Comparison of ENCODE assay signal across 3 cellular contexts in the genomic region with DNA sequence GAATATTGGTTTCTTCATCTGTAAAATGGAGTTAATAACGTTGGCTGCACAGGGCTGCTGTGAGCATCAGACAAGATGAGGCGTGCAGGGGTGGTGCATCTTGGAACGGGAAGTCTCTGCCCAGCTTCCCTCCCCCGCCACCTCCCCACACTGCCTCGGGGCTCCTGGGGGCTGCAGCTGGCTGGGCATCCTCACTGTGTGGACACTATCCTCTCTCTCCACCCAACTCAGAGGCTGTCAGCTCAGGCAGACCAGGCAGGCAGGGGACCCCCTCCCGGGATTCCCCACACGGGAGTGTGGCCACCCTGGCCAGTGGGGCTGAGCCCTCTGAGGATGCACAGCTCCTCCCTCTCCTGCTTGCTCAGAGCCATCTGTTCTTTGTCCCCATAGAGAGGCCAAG.
TF ChIP-seq lines count a peak whose summit lies in the region.

No MANE protein-coding gene starts in this region.

TF ChIP-seq in SK-N-SH, 30 proteins besides CTCF, POLR2A, EP300 and RAD21 (continued from another document):
- TF ChIP-seq SMC3 (IDR thresholded peaks at IDR 0.05; ENCODE audit: low read depth, low read length) (no peak), NRF1 (IDR thresholded peaks at IDR 0.05; ENCODE audit: low read depth, low read length) (no peak), FOXJ3 (CRISPR knock-in tag; IDR thresholded peaks at IDR 0.05) (no peak), CHD2 (IDR thresholded peaks at IDR 0.05; ENCODE audit: low read length, partially characterized antibody) (no peak), FOSL2 (IDR thresholded peaks at IDR 0.05; ENCODE audit: borderline replicate concordance, low read depth) (no peak), MEF2A (IDR thresholded peaks at IDR 0.05; ENCODE audit: borderline replicate concordance, low read depth) (no peak), NFIC (IDR thresholded peaks at IDR 0.05; ENCODE audit: borderline replicate concordance) (no peak)
- TF ChIP-seq, protein P1, sequence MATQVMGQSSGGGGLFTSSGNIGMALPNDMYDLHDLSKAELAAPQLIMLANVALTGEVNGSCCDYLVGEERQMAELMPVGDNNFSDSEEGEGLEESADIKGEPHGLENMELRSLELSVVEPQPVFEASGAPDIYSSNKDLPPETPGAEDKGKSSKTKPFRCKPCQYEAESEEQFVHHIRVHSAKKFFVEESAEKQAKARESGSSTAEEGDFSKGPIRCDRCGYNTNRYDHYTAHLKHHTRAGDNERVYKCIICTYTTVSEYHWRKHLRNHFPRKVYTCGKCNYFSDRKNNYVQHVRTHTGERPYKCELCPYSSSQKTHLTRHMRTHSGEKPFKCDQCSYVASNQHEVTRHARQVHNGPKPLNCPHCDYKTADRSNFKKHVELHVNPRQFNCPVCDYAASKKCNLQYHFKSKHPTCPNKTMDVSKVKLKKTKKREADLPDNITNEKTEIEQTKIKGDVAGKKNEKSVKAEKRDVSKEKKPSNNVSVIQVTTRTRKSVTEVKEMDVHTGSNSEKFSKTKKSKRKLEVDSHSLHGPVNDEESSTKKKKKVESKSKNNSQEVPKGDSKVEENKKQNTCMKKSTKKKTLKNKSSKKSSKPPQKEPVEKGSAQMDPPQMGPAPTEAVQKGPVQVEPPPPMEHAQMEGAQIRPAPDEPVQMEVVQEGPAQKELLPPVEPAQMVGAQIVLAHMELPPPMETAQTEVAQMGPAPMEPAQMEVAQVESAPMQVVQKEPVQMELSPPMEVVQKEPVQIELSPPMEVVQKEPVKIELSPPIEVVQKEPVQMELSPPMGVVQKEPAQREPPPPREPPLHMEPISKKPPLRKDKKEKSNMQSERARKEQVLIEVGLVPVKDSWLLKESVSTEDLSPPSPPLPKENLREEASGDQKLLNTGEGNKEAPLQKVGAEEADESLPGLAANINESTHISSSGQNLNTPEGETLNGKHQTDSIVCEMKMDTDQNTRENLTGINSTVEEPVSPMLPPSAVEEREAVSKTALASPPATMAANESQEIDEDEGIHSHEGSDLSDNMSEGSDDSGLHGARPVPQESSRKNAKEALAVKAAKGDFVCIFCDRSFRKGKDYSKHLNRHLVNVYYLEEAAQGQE (IDR thresholded peaks at IDR 0.05; ENCODE audit: low read depth, low read length) = no peak
- TF ChIP-seq, protein P2, sequence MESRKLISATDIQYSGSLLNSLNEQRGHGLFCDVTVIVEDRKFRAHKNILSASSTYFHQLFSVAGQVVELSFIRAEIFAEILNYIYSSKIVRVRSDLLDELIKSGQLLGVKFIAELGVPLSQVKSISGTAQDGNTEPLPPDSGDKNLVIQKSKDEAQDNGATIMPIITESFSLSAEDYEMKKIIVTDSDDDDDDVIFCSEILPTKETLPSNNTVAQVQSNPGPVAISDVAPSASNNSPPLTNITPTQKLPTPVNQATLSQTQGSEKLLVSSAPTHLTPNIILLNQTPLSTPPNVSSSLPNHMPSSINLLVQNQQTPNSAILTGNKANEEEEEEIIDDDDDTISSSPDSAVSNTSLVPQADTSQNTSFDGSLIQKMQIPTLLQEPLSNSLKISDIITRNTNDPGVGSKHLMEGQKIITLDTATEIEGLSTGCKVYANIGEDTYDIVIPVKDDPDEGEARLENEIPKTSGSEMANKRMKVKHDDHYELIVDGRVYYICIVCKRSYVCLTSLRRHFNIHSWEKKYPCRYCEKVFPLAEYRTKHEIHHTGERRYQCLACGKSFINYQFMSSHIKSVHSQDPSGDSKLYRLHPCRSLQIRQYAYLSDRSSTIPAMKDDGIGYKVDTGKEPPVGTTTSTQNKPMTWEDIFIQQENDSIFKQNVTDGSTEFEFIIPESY (IDR thresholded peaks at IDR 0.05; ENCODE audit: borderline replicate concordance, low read depth) = no peak
- TF ChIP-seq, protein P3, sequence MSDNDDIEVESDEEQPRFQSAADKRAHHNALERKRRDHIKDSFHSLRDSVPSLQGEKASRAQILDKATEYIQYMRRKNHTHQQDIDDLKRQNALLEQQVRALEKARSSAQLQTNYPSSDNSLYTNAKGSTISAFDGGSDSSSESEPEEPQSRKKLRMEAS (IDR thresholded peaks at IDR 0.05; ENCODE audit: low read depth) = no peak
TF ChIP-seq in SK-N-SH: peak in this region for 0.

TF ChIP-seq in SK-N-SH treated with all-trans-retinoic acid at 6 μM for 48 hours, 23 proteins besides CTCF, POLR2A, EP300 and RAD21 (continued from another document):
- TF ChIP-seq, protein P4, sequence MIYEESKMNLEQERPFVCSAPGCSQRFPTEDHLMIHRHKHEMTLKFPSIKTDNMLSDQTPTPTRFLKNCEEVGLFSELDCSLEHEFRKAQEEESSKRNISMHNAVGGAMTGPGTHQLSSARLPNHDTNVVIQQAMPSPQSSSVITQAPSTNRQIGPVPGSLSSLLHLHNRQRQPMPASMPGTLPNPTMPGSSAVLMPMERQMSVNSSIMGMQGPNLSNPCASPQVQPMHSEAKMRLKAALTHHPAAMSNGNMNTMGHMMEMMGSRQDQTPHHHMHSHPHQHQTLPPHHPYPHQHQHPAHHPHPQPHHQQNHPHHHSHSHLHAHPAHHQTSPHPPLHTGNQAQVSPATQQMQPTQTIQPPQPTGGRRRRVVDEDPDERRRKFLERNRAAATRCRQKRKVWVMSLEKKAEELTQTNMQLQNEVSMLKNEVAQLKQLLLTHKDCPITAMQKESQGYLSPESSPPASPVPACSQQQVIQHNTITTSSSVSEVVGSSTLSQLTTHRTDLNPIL (CRISPR knock-in tag; IDR thresholded peaks at IDR 0.05; ENCODE audit: low read depth) = no peak
- TF ChIP-seq ESRRG (CRISPR knock-in tag; IDR thresholded peaks at IDR 0.05) (no peak), TOX (CRISPR knock-in tag; IDR thresholded peaks at IDR 0.05; ENCODE audit: borderline replicate concordance) (no peak)

TF ChIP-seq in HepG2, 621 proteins besides CTCF, POLR2A, EP300 and RAD21 (continued from another document):
- TF ChIP-seq RXRA (CRISPR knock-in tag; IDR thresholded peaks at IDR 0.05) (no peak), ZNF24 (IDR thresholded peaks at IDR 0.05) (no peak), HMGA1 (CRISPR knock-in tag; conservative IDR thresholded peaks at IDR 0.05) (no peak), ATRX (CRISPR knock-in tag; IDR thresholded peaks at IDR 0.05; ENCODE audit: borderline replicate concordance) (no peak), SCMH1 (CRISPR knock-in tag; IDR thresholded peaks at IDR 0.05; ENCODE audit: borderline replicate concordance) (no peak), TFDP2 (CRISPR knock-in tag; IDR thresholded peaks at IDR 0.05) (no peak)
- TF ChIP-seq, protein P5, sequence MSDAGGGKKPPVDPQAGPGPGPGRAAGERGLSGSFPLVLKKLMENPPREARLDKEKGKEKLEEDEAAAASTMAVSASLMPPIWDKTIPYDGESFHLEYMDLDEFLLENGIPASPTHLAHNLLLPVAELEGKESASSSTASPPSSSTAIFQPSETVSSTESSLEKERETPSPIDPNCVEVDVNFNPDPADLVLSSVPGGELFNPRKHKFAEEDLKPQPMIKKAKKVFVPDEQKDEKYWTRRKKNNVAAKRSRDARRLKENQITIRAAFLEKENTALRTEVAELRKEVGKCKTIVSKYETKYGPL (CRISPR knock-in tag; IDR thresholded peaks at IDR 0.05) = no peak
- TF ChIP-seq, protein P6, sequence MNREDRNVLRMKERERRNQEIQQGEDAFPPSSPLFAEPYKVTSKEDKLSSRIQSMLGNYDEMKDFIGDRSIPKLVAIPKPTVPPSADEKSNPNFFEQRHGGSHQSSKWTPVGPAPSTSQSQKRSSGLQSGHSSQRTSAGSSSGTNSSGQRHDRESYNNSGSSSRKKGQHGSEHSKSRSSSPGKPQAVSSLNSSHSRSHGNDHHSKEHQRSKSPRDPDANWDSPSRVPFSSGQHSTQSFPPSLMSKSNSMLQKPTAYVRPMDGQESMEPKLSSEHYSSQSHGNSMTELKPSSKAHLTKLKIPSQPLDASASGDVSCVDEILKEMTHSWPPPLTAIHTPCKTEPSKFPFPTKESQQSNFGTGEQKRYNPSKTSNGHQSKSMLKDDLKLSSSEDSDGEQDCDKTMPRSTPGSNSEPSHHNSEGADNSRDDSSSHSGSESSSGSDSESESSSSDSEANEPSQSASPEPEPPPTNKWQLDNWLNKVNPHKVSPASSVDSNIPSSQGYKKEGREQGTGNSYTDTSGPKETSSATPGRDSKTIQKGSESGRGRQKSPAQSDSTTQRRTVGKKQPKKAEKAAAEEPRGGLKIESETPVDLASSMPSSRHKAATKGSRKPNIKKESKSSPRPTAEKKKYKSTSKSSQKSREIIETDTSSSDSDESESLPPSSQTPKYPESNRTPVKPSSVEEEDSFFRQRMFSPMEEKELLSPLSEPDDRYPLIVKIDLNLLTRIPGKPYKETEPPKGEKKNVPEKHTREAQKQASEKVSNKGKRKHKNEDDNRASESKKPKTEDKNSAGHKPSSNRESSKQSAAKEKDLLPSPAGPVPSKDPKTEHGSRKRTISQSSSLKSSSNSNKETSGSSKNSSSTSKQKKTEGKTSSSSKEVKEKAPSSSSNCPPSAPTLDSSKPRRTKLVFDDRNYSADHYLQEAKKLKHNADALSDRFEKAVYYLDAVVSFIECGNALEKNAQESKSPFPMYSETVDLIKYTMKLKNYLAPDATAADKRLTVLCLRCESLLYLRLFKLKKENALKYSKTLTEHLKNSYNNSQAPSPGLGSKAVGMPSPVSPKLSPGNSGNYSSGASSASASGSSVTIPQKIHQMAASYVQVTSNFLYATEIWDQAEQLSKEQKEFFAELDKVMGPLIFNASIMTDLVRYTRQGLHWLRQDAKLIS (CRISPR knock-in tag; IDR thresholded peaks at IDR 0.05) = no peak
- TF ChIP-seq, protein P7, sequence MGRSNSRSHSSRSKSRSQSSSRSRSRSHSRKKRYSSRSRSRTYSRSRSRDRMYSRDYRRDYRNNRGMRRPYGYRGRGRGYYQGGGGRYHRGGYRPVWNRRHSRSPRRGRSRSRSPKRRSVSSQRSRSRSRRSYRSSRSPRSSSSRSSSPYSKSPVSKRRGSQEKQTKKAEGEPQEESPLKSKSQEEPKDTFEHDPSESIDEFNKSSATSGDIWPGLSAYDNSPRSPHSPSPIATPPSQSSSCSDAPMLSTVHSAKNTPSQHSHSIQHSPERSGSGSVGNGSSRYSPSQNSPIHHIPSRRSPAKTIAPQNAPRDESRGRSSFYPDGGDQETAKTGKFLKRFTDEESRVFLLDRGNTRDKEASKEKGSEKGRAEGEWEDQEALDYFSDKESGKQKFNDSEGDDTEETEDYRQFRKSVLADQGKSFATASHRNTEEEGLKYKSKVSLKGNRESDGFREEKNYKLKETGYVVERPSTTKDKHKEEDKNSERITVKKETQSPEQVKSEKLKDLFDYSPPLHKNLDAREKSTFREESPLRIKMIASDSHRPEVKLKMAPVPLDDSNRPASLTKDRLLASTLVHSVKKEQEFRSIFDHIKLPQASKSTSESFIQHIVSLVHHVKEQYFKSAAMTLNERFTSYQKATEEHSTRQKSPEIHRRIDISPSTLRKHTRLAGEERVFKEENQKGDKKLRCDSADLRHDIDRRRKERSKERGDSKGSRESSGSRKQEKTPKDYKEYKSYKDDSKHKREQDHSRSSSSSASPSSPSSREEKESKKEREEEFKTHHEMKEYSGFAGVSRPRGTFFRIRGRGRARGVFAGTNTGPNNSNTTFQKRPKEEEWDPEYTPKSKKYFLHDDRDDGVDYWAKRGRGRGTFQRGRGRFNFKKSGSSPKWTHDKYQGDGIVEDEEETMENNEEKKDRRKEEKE (IDR thresholded peaks at IDR 0.05) = no peak
TF ChIP-seq in HepG2: peak in this region for 0.
